Comparison of ENCODE assay signal across 31 cellular contexts in the genomic region with DNA sequence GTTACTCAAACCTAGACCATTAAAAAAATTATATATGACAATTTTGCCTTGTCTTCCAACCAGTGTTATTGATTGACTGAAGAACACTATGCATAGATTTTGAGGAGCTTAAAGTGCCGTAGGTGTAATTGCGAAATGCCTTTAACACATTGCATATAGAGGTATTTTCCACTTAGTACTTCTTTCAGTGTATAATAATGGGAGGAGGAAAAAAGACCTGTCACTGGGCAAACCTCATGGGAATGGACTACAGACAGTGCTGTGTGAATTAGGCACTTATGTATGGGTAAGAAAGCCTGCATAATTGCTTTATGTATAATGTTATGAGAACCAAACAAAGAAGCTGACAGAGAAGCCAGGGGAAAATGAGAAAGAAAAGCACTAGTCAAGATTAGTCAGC. TPM values are rescaled to one million over a fixed set of nuclear protein-coding genes. Genes with fewer than 3 reads are reported as not detected.
DNase-seq lines count a peak whose midpoint lies in the region; ATAC-seq and TF ChIP-seq lines count a peak whose summit lies in the region.
"Had no signal": no experiment of that assay in that cellular context is flagged by ENCODE, and none has a peak within 500 bp of the region (broad histone marks: within the 10 kb centered on the region; RNA-seq: fewer than 3 reads in every experiment).

No MANE protein-coding gene starts in this region.

- BruUV-seq in Caco-2 (replicated peaks; lab: Mats Ljungman, UMichigan) = no TSS peak

- H3K9me3 Mint-ChIP-seq in glutamatergic neuron (ENCODE audit: unreplicated experiment) (peaks cover 1% of the 10 kb centered on the region), Caco-2 (ENCODE audit: unreplicated experiment) (peaks cover 7% of the 10 kb centered on the region)
- H3K9me3 Mint-ChIP-seq: activated CD4-positive, alpha-beta memory T cell treated with anti-CD3 and anti-CD28 coated beads, Interleukin-2, amount 10 ng/mL, durations not matched to agents 7 days and 5 days had no signal

- CTCF ChIA-PET in Caco-2 (lab: Charles Lee) = no interaction called here

- ATAC-seq in GM18519 (IDR thresholded peaks at IDR 0.05; ENCODE audit: low FRiP score, unreplicated experiment) = no peak
- ATAC-seq: CD8-positive, alpha-beta T cell; Panc1; right cardiac atrium had no signal

- H3K27ac Mint-ChIP-seq in glutamatergic neuron (ENCODE audit: unreplicated experiment) (no peak overlapping the region), Caco-2 (ENCODE audit: unreplicated experiment) (no peak overlapping the region)
- H3K27ac Mint-ChIP-seq: activated CD4-positive, alpha-beta memory T cell treated with anti-CD3 and anti-CD28 coated beads, Interleukin-2, amount 10 ng/mL, durations not matched to agents 7 days and 5 days; activated naive CD4-positive, alpha-beta T cell treated with anti-CD3 and anti-CD28 coated beads for 36 hours; CD8-positive, alpha-beta T cell; neural progenitor cell had no signal

- TF ChIP-seq CTCF in NB4 (IDR thresholded peaks at IDR 0.05; ENCODE audit: low read depth, low read length) (no peak), glutamatergic neuron (IDR thresholded peaks at IDR 0.05; ENCODE audit: partially characterized antibody, unreplicated experiment) (no peak), Caco-2 (IDR thresholded peaks at IDR 0.05; ENCODE audit: insufficient read depth in 1 of 2, low read depth in 1 of 2, low read length in 1 of 2, severe bottlenecking in 1 of 2, unreplicated experiment in 1 of 2) (no peak)

- H3K4me3 Mint-ChIP-seq in glutamatergic neuron (ENCODE audit: unreplicated experiment) = peak overlapping the region; percentile 67
- no peak overlapping the region for H3K4me3 Mint-ChIP-seq in Caco-2 (ENCODE audit: unreplicated experiment)
- H3K4me3 Mint-ChIP-seq: activated CD4-positive, alpha-beta memory T cell treated with anti-CD3 and anti-CD28 coated beads, Interleukin-2, amount 10 ng/mL, durations not matched to agents 7 days and 5 days; activated naive CD4-positive, alpha-beta T cell treated with anti-CD3 and anti-CD28 coated beads for 36 hours; CD8-positive, alpha-beta T cell; neural progenitor cell had no signal

- H3K4me1 Mint-ChIP-seq in glutamatergic neuron (ENCODE audit: low read depth, unreplicated experiment) (peaks cover 4% of the 10 kb centered on the region), Caco-2 (ENCODE audit: low read depth, unreplicated experiment) (no peaks in the 10 kb centered on the region)
- H3K4me1 Mint-ChIP-seq: activated CD4-positive, alpha-beta memory T cell treated with anti-CD3 and anti-CD28 coated beads, Interleukin-2, amount 10 ng/mL, durations not matched to agents 7 days and 5 days had no signal

- H3K36me3 Mint-ChIP-seq in glutamatergic neuron (ENCODE audit: unreplicated experiment) (no peaks in the 10 kb centered on the region), Caco-2 (ENCODE audit: insufficient read depth, unreplicated experiment) (no peaks in the 10 kb centered on the region)
- H3K36me3 Mint-ChIP-seq: CD8-positive, alpha-beta T cell; neural progenitor cell had no signal

- H3K27me3 Mint-ChIP-seq in glutamatergic neuron (ENCODE audit: unreplicated experiment) (peaks cover 2% of the 10 kb centered on the region), Caco-2 (ENCODE audit: insufficient read depth, unreplicated experiment) (no peaks in the 10 kb centered on the region)

- TF ChIP-seq POLR2A in NB4 (IDR thresholded peaks at IDR 0.05; ENCODE audit: extremely low read depth, insufficient read length) = no peak

- H3K9me3 ChIP-seq in Caco-2 = no peaks in the 10 kb centered on the region
- H3K9me3 ChIP-seq: BE2C, tibial nerve had no signal

- POLR2A ChIA-PET in Caco-2 (lab: Charles Lee) = no interaction called here

- H3K27me3 ChIP-seq in Caco-2 (replicated peaks; ENCODE audit: control insufficient read depth, insufficient read depth, low read length) = no peaks in the 10 kb centered on the region
- H3K27me3 ChIP-seq: BE2C, neural progenitor cell, tibial nerve had no signal

- H3K4me3 ChIP-seq in NB4 (ENCODE audit: low read depth, low read length) (no peak overlapping the region), Caco-2 (ENCODE audit: low read depth, low read length) (no peak overlapping the region)
- H3K4me3 ChIP-seq: left ventricle myocardium inferior, neural progenitor cell, tibial nerve had no signal

- H3K4me1 ChIP-seq in Caco-2 = no peaks in the 10 kb centered on the region
- H3K4me1 ChIP-seq: BE2C, left ventricle myocardium inferior, parathyroid adenoma had no signal

- H3K36me3 ChIP-seq in Caco-2 (ENCODE audit: control insufficient read depth, insufficient read depth, low read length) = no peaks in the 10 kb centered on the region
- H3K36me3 ChIP-seq: BE2C, left ventricle myocardium inferior, neural progenitor cell, tibial nerve had no signal

- DNase-seq in NCI-H748 (lab: John Stamatoyannopoulos, UW; ENCODE audit: unreplicated experiment) = peak; percentile 23
- no peak for DNase-seq in NCI-H748 treated with DMSO at 0.1 percent for 48 hours (lab: John Stamatoyannopoulos, UW)
- peak; percentile 21 for DNase-seq in NB4 (ENCODE audit: low read depth)
- DNase-seq in NCI-H345 (lab: John Stamatoyannopoulos, UW) = peak; percentile 31
- DNase-seq in glutamatergic neuron = no peak
- no peak for DNase-seq in Caco-2
- DNase-seq in stimulated activated naive CD4-positive, alpha-beta T cell (lab: John Stamatoyannopoulos, UW) = no peak
- DNase-seq: activated CD4-positive, alpha-beta memory T cell treated with anti-CD3 and anti-CD28 coated beads, Interleukin-2, amount 10 ng/mL, durations not matched to agents 7 days and 5 days; activated CD4-positive, CD25-positive, alpha-beta regulatory T cell treated with anti-CD3 and anti-CD28 coated beads, Interleukin-2, amount 50 U/mL, for 72 hours; activated CD8-positive, alpha-beta memory T cell treated with anti-CD3 and anti-CD28 coated beads, Interleukin-2, amount 50 U/mL, for 4 hours; activated naive CD4-positive, alpha-beta T cell treated with anti-CD3 and anti-CD28 coated beads for 36 hours; BE2C; CD8-positive, alpha-beta T cell; central memory CD4-positive, alpha-beta T cell; cortex of kidney; effector memory CD4-positive, alpha-beta T cell; EL; erythroblast; islet precursor cell; left ventricle myocardium inferior; mesendoderm; MV-4-11; NCI-H1930; right cardiac atrium; SHP77; stimulated activated CD4-positive, alpha-beta T cell treated with anti-CD3 and anti-CD28 coated beads, Interleukin-2, amount 100 ng/mL, for 48 hours had no signal

- intact Hi-C loops in Caco-2 (cut with micrococcal nuclease; ENCODE audit: unreplicated experiment) = no loop called here

RNA-seq across cellular contexts. Expression of gene SCRN1, which starts 12.4 kb away (rescaled TPM):
- total RNA-seq in glutamatergic neuron (ENCODE audit: unreplicated experiment) (168 TPM), Caco-2 (2022) (90.2 and 92.9 TPM in 2 replicates)

RNA-seq across cellular contexts. Expression of gene FKBP14, which starts 24.5 kb away (rescaled TPM):
- total RNA-seq in glutamatergic neuron (ENCODE audit: unreplicated experiment) (6.8 TPM), Caco-2 (2022) (17.5 and 20.3 TPM in 2 replicates)

RNA-seq across cellular contexts. Expression of gene PLEKHA8, which starts 26.3 kb away (rescaled TPM):
- total RNA-seq in glutamatergic neuron (ENCODE audit: unreplicated experiment) = 57.9 TPM
- 32.5 and 34.1 TPM in 2 replicates for total RNA-seq in Caco-2 (2022)

Comparison
In these comparisons a context has a peak if more than half of its experiments do, and no peak if none do; other contexts are left out.
1. DNase-seq: peak in NCI-H748 (single experiment), NB4 (single experiment) and NCI-H345 (single experiment); none in NCI-H748 treated with DMSO at 0.1 percent for 48 hours (single experiment), glutamatergic neuron (single experiment), Caco-2 (0 of 2) and stimulated activated naive CD4-positive, alpha-beta T cell (0 of 6).